ENCODE assay signal across 28 cellular contexts in genomic region chr1:219657186-219657585, GRCh38.
"Had no signal": no experiment of that assay in that cellular context is flagged by ENCODE, and none has a peak within 500 bp of the region (broad histone marks: within the 10 kb centered on the region; RNA-seq: fewer than 3 reads in every experiment).

No MANE protein-coding gene starts in this region.

- FAIRE-seq: bronchial epithelial cell had no signal

- DNase-seq: activated B cell treated with CpG ODN at 0.5 μM for 24 hours; activated CD4-positive, alpha-beta memory T cell treated with anti-CD3 and anti-CD28 coated beads for 36 hours; activated CD4-positive, alpha-beta T cell treated with anti-CD3 and anti-CD28 coated beads for 4 hours; activated CD4-positive, alpha-beta T cell treated with anti-CD3 and anti-CD28 coated beads, Interleukin-2, amount 50 U/mL, for 1 hour; activated CD4-positive, CD25-positive, alpha-beta regulatory T cell treated with anti-CD3 and anti-CD28 coated beads, Interleukin-2, amount 50 U/mL, for 72 hours; activated CD8-positive, alpha-beta memory T cell treated with anti-CD3 and anti-CD28 coated beads, Interleukin-2, amount 50 U/mL, for 4 hours; activated gamma-delta T cell treated with Interleukin-2 at 50 U/mL for 16 hours; activated naive CD4-positive, alpha-beta T cell treated with anti-CD3 and anti-CD28 coated beads for 36 hours; activated naive CD8-positive, alpha-beta T cell treated with anti-CD3 and anti-CD28 coated beads, Interleukin-2, amount 50 U/mL, for 24 hours; activated T-cell treated with anti-CD3 and anti-CD28 coated beads for 4 hours; activated T-cell treated with anti-CD3 and anti-CD28 coated beads, Interleukin-2, amount 50 U/mL, for 4 hours; anterior cingulate cortex; caudate nucleus; cerebellar nuclear complex; cortex of kidney; MM.1S; MV-4-11; NCI-H1105; NCI-H1417 treated with DMSO at 0.1 percent for 48 hours; NCI-H1930; NCI-H2081 treated with DMSO at 0.1 percent for 48 hours; NCI-H524; SHP77; SW 1271; T-helper 1 cell; T-helper 2 cell; T-helper 9 cell had no signal
